ENCODE assay signal across 27 cellular contexts in the genomic region with DNA sequence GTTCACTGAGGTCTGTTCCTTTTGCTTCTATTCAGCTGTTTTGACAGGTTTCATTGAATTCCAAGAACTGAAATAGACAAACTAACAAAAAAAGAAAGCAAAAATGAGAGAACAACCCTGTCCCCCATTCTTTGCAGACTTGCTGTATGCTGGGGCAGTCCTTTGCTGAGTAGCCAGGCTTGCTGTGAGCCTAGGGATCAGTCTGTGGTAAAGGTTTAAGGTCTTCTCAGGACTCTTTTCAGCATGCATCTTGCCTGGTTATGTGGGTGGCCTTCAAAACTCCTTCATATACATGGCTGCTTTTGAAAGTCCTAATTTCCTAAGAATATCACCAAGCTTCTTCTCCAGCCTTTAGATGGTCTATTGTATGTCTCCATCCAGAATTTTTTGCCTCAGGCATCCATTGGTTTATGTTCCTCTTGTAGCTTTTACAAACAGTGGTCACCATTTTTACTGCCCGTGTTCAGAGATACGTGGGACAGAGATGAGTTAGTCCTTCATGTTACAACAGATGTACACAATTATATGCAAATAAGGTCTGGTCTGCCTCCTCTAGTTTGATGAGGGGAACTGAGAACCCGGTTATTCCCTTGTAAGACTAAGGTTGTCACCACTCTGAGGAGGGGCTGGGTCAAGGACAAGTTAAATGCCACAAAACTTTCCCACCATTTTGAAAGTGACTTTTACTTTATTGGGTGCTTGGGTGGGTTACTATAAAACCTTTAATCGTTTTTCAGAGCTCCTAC. TPM values are rescaled to one million over a fixed set of nuclear protein-coding genes. Genes with fewer than 3 reads are reported as not detected.
DNase-seq lines count a peak whose midpoint lies in the region; ATAC-seq and TF ChIP-seq lines count a peak whose summit lies in the region.
"Had no signal": no experiment of that assay in that cellular context is flagged by ENCODE, and none has a peak within 500 bp of the region (broad histone marks: within the 10 kb centered on the region; RNA-seq: fewer than 3 reads in every experiment).

No MANE protein-coding gene starts in this region.

- intact Hi-C loops in natural killer cell (cut with micrococcal nuclease): no loop called here

- H3K36me3 ChIP-seq in brain microvascular endothelial cell (replicated peaks): peaks cover 26% of the 10 kb centered on the region

- TF ChIP-seq CTCF in natural killer cell (IDR thresholded peaks at IDR 0.05): no peak
- TF ChIP-seq CTCF in GM20000 (IDR thresholded peaks at IDR 0.05; ENCODE audit: extremely low read depth, missing control alignments): no peak
- no peak for TF ChIP-seq CTCF in brain microvascular endothelial cell (IDR thresholded peaks at IDR 0.05; ENCODE audit: low read depth, low read length, missing control alignments)

- H3K4me1 Mint-ChIP-seq in natural killer cell: peaks cover 23 to 25% of the 10 kb centered on the region in 2 donors
- H3K4me1 Mint-ChIP-seq in natural killer cell treated with Interleukin-12 subunit alpha and Interleukin-12 subunit beta and Interleukin-15 and Interleukin-18, amount 100 ng/mL, for 72 hours (ENCODE audit: low read depth in 2 of 2): peaks cover 15 to 24% of the 10 kb centered on the region in 2 donors
- H3K4me1 Mint-ChIP-seq: mesothelial cell of epicardium, nephron progenitor cell had no signal

- H3K27me3 Mint-ChIP-seq in natural killer cell (ENCODE audit: low read depth in 2 of 2): no peaks in the 10 kb centered on the region
- H3K27me3 Mint-ChIP-seq in natural killer cell treated with Interleukin-12 subunit alpha and Interleukin-12 subunit beta and Interleukin-15 and Interleukin-18, amount 100 ng/mL, for 72 hours: no peaks in the 10 kb centered on the region
- H3K27me3 Mint-ChIP-seq: type B pancreatic cell had no signal

- no peaks in the 10 kb centered on the region for H3K9me3 Mint-ChIP-seq in natural killer cell
- H3K9me3 Mint-ChIP-seq in natural killer cell treated with Interleukin-12 subunit alpha and Interleukin-12 subunit beta and Interleukin-15 and Interleukin-18, amount 100 ng/mL, for 72 hours: no peaks in the 10 kb centered on the region
- H3K9me3 Mint-ChIP-seq: activated naive CD4-positive, alpha-beta T cell treated with anti-CD3 and anti-CD28 coated beads for 36 hours; nephron progenitor cell; type B pancreatic cell had no signal

- ATAC-seq in natural killer cell (no peak), GM19463 (IDR thresholded peaks at IDR 0.05; ENCODE audit: unreplicated experiment) (no peak), GM19023 (IDR thresholded peaks at IDR 0.05; ENCODE audit: unreplicated experiment) (no peak)
- ATAC-seq in natural killer cell treated with Interleukin-12 subunit alpha and Interleukin-12 subunit beta and Interleukin-15 and Interleukin-18, amount 100 ng/mL, for 72 hours: no peak
- ATAC-seq: HCT116, left lobe of liver, right lobe of liver, SK-N-SH treated with all-trans-retinoic acid at 6 μM for 48 hours had no signal

- no peak overlapping the region for H3K4me3 ChIP-seq in brain microvascular endothelial cell (ENCODE audit: low read depth, low read length)
- H3K4me3 ChIP-seq: right lobe of liver had no signal

- peak overlapping the region; percentile 11 for H3K27ac ChIP-seq in cingulate gyrus (ENCODE audit: low read depth, low read length)
- no peak overlapping the region for H3K27ac ChIP-seq in brain microvascular endothelial cell
- H3K27ac ChIP-seq: C4-2B, epithelial cell of prostate, parathyroid adenoma, right lobe of liver, WERI-Rb-1 had no signal

- DNase-seq in natural killer cell (no peak), GM20000 (ENCODE audit: low spot score) (peak; percentile 70), brain microvascular endothelial cell (no peak), A172 (ENCODE audit: low spot score) (no peak)
- DNase-seq in natural killer cell treated with Interleukin-12 subunit alpha and Interleukin-12 subunit beta and Interleukin-15 and Interleukin-18, amount 100 ng/mL, for 72 hours (ENCODE audit: low spot score): no peak
- DNase-seq: activated CD4-positive, alpha-beta T cell treated with anti-CD3 and anti-CD28 coated beads, Interleukin-2, amount 50 U/mL, for 4 hours; activated naive CD4-positive, alpha-beta T cell treated with anti-CD3 and anti-CD28 coated beads for 36 hours; aorta; DMS 273 treated with DMSO at 0.1 percent for 48 hours; KBM-7; NCI-H1436 treated with DMSO at 0.1 percent for 48 hours; NCI-H69; nephron progenitor cell; right lobe of liver; RPMI8226; WERI-Rb-1 had no signal

- H3K27ac Mint-ChIP-seq in natural killer cell: peak overlapping the region; percentile 3 to 30
- H3K27ac Mint-ChIP-seq in natural killer cell treated with Interleukin-12 subunit alpha and Interleukin-12 subunit beta and Interleukin-15 and Interleukin-18, amount 100 ng/mL, for 72 hours: no peak overlapping the region
- H3K27ac Mint-ChIP-seq: activated naive CD4-positive, alpha-beta T cell treated with anti-CD3 and anti-CD28 coated beads for 36 hours; mesothelial cell of epicardium; nephron progenitor cell; type B pancreatic cell had no signal

- no peaks in the 10 kb centered on the region for H3K27me3 ChIP-seq in brain microvascular endothelial cell (replicated peaks)
- H3K27me3 ChIP-seq: right lobe of liver had no signal

- in situ Hi-C loops in brain microvascular endothelial cell (cut with HindIII; ENCODE audit: low pct_ligation_motif_present, low sequenced_read_pairs): no loop called here

- H3K36me3 Mint-ChIP-seq in natural killer cell: peaks cover 35% of the 10 kb centered on the region
- H3K36me3 Mint-ChIP-seq in natural killer cell treated with Interleukin-12 subunit alpha and Interleukin-12 subunit beta and Interleukin-15 and Interleukin-18, amount 100 ng/mL, for 72 hours: peaks cover 48% of the 10 kb centered on the region

- no peak overlapping the region for H3K4me3 Mint-ChIP-seq in natural killer cell
- no peak overlapping the region for H3K4me3 Mint-ChIP-seq in natural killer cell treated with Interleukin-12 subunit alpha and Interleukin-12 subunit beta and Interleukin-15 and Interleukin-18, amount 100 ng/mL, for 72 hours
- H3K4me3 Mint-ChIP-seq: activated naive CD4-positive, alpha-beta T cell treated with anti-CD3 and anti-CD28 coated beads for 36 hours; mesothelial cell of epicardium; nephron progenitor cell; type B pancreatic cell had no signal

RNA-seq across cellular contexts. Expression of gene SACM1L, which starts 41.4 kb away (rescaled TPM):
- total RNA-seq in natural killer cell: 100 to 1,000 TPM in 1 of 3 donors, 10 to 100 TPM in 2; 93.2 to 110 (median 93.9) TPM
- 10 to 100 TPM; 73.4 to 75.8 TPM for total RNA-seq in natural killer cell treated with Interleukin-12 subunit alpha and Interleukin-12 subunit beta and Interleukin-15 and Interleukin-18, amount 100 ng/mL, for 72 hours
- 26.6 and 31.2 TPM in 2 replicates for total RNA-seq in A172 (2014; rRNA removed; shearing (Covaris generic))

Comparison
In these comparisons a context has a peak if more than half of its experiments do, and no peak if none do; other contexts are left out.
1. H3K27ac Mint-ChIP-seq: peak in natural killer cell (2 of 2); none in natural killer cell treated with Interleukin-12 subunit alpha and Interleukin-12 subunit beta and Interleukin-15 and Interleukin-18, amount 100 ng/mL, for 72 hours (0 of 2).